16 cellular contexts compared by ENCODE assay signal in genomic region chr4:170875868-170876267, GRCh38.
DNase-seq lines count a peak whose midpoint lies in the region; ATAC-seq, FAIRE-seq and TF ChIP-seq lines count a peak whose summit lies in the region.
"Had no signal": no experiment of that assay in that cellular context is flagged by ENCODE, and none has a peak within 500 bp of the region (broad histone marks: within the 10 kb centered on the region; RNA-seq: fewer than 3 reads in every experiment).

No MANE protein-coding gene starts in this region.

- no peak overlapping the region for H2AFZ ChIP-seq in OCI-LY7 (ENCODE audit: low read length)
- H2AFZ ChIP-seq in H1 (ENCODE audit: low read length) = no peak overlapping the region

- H3K23me2 ChIP-seq in H1 (ENCODE audit: low read depth, low read length) = no peaks in the 10 kb centered on the region

- CTCF ChIA-PET in OCI-LY7 (lab: Charles Lee; ENCODE audit: unreplicated experiment) (no interaction called here), H1 (lab: Charles Lee; ENCODE audit: partially characterized antibody) (interaction anchor here (0.6 to 2.1 kb wide), 7 partner anchors 10 to 616 kb away, joined by 3 to 15 read pairs (median 4); no protein-coding TSS in a partner anchor)
- CTCF ChIA-PET in CD8-positive, alpha-beta memory T cell (lab: Charles Lee) = no interaction called here

- POLR2A ChIA-PET in OCI-LY7 (lab: Charles Lee) = interaction anchor here (0.5 to 0.7 kb wide), 4 partner anchors 13 to 972 kb away, joined by 3 to 4 read pairs (median 4); no protein-coding TSS in a partner anchor
- POLR2A ChIA-PET in H1 (lab: Charles Lee; ENCODE audit: partially characterized antibody) = no interaction called here
- POLR2A ChIA-PET in CD8-positive, alpha-beta memory T cell (lab: Charles Lee) = no interaction called here

- no peak overlapping the region for H3K4ac ChIP-seq in H1 (replicated peaks; ENCODE audit: insufficient read length, low read depth, low read length)

- no peak for TF ChIP-seq POLR2A in H1 (IDR thresholded peaks at IDR 0.05; ENCODE audit: control extremely low read depth in 1 of 2, low read depth in 2 of 2, low read length in 2 of 2)

- no peak overlapping the region for H4K91ac ChIP-seq in H1 (replicated peaks; ENCODE audit: insufficient read length, low read length)

- no peaks in the 10 kb centered on the region for H3K36me3 Mint-ChIP-seq in CD8-positive, alpha-beta memory T cell
- H3K36me3 Mint-ChIP-seq: activated naive CD8-positive, alpha-beta T cell; natural killer cell treated with Interleukin-12 subunit alpha and Interleukin-12 subunit beta and Interleukin-15 and Interleukin-18, amount 100 ng/mL, for 72 hours had no signal

- H4K5ac ChIP-seq in H1 (ENCODE audit: insufficient read length, low read depth, low read length) = no peak overlapping the region

- TF ChIP-seq CTCF in OCI-LY7 (conservative IDR thresholded peaks at IDR 0.05; ENCODE audit: low read length) (0 out of 2 replicates have a peak, but pooled peaks have one; percentile 11), H1 (IDR thresholded peaks at IDR 0.05; ENCODE audit: control extremely low read depth in 1 of 3, insufficient read depth in 1 of 3, low read depth in 1 of 3, low read length in 3 of 3) (peak in 1 of 3 experiments; percentile 9; a peak in 1 of 4 replicates)

- H2BK120ac ChIP-seq in H1 (replicated peaks; ENCODE audit: low read depth, low read length) = no peak overlapping the region

- H3K4me1 ChIP-seq in OCI-LY7 (ENCODE audit: insufficient read depth, low read length, poor library complexity, severe bottlenecking) = no peaks in the 10 kb centered on the region
- H3K4me1 ChIP-seq in H1 (replicated peaks in 1 of 4; ENCODE audit: control insufficient read depth in 3 of 4, insufficient read depth in 4 of 4, low read length in 3 of 4) = no peaks in the 10 kb centered on the region
- no peaks in the 10 kb centered on the region for H3K4me1 ChIP-seq in CD8-positive, alpha-beta memory T cell (ENCODE audit: insufficient read depth, low read length)
- H3K4me1 ChIP-seq: heart right ventricle had no signal

- H2AK5ac ChIP-seq in H1 (ENCODE audit: low read depth, low read length) = no peak overlapping the region

- peak; percentile 32 to 44; a peak in 3 of 4 replicates for TF ChIP-seq RAD21 in H1 (IDR thresholded peaks at IDR 0.05 in 1 of 2, conservative IDR thresholded peaks at IDR 0.05 in 1 of 2; ENCODE audit: low read depth in 2 of 2, low read length in 2 of 2)

- H2BK12ac ChIP-seq in H1 (ENCODE audit: low read depth, low read length) = no peak overlapping the region

- no peak overlapping the region for H3K56ac ChIP-seq in H1 (replicated peaks; ENCODE audit: insufficient read length, low read depth, low read length)

- ATAC-seq in GM18868 (IDR thresholded peaks at IDR 0.05; ENCODE audit: unreplicated experiment) = peak; percentile 78
- no peak for ATAC-seq in GM18519 (IDR thresholded peaks at IDR 0.05; ENCODE audit: low FRiP score, unreplicated experiment)
- ATAC-seq in GM21360 (IDR thresholded peaks at IDR 0.05; ENCODE audit: unreplicated experiment) = no peak
- no peak for ATAC-seq in GM21737 (IDR thresholded peaks at IDR 0.05; ENCODE audit: unreplicated experiment)
- ATAC-seq: heart right ventricle; natural killer cell treated with Interleukin-12 subunit alpha and Interleukin-12 subunit beta and Interleukin-15 and Interleukin-18, amount 100 ng/mL, for 72 hours; stimulated activated naive CD8-positive, alpha-beta T cell treated with anti-CD3 and anti-CD28 coated beads, Interleukin-15, amount 100 ng/mL, for 72 hours had no signal

- H3K27ac Mint-ChIP-seq in CD8-positive, alpha-beta memory T cell = no peak overlapping the region
- H3K27ac Mint-ChIP-seq: activated naive CD8-positive, alpha-beta T cell; natural killer cell treated with Interleukin-12 subunit alpha and Interleukin-12 subunit beta and Interleukin-15 and Interleukin-18, amount 100 ng/mL, for 72 hours; stimulated activated naive CD8-positive, alpha-beta T cell treated with anti-CD3 and anti-CD28 coated beads, Interleukin-15, amount 100 ng/mL, for 72 hours had no signal

- H2BK20ac ChIP-seq in H1 (ENCODE audit: low read length) = no peak overlapping the region

- in situ Hi-C loops in ACHN (cut with HindIII; ENCODE audit: low pct_ligation_motif_present, low pct_unique_long_range_greater_than_20kb, low sequenced_read_pairs) = no loop called here

- TF ChIP-seq EP300 in H1 (IDR thresholded peaks at IDR 0.05; ENCODE audit: borderline replicate concordance in 1 of 2, low read depth in 2 of 2, low read length in 2 of 2) = no peak

- H3K4me1 Mint-ChIP-seq in CD8-positive, alpha-beta memory T cell = no peaks in the 10 kb centered on the region
- H3K4me1 Mint-ChIP-seq: central memory CD8-positive, alpha-beta T cell; stimulated activated naive CD8-positive, alpha-beta T cell treated with anti-CD3 and anti-CD28 coated beads, Interleukin-15, amount 100 ng/mL, for 72 hours had no signal

- H3K18ac ChIP-seq in H1 (ENCODE audit: extremely low read depth, low read length) = no peak overlapping the region

- no peaks in the 10 kb centered on the region for H3K27me3 Mint-ChIP-seq in CD8-positive, alpha-beta memory T cell
- H3K27me3 Mint-ChIP-seq: activated naive CD8-positive, alpha-beta T cell; central memory CD8-positive, alpha-beta T cell; natural killer cell treated with Interleukin-12 subunit alpha and Interleukin-12 subunit beta and Interleukin-15 and Interleukin-18, amount 100 ng/mL, for 72 hours; stimulated activated naive CD8-positive, alpha-beta T cell treated with anti-CD3 and anti-CD28 coated beads, Interleukin-15, amount 100 ng/mL, for 72 hours had no signal

- no peak overlapping the region for H2BK15ac ChIP-seq in H1 (ENCODE audit: low read length)

- H4K8ac ChIP-seq in H1 (ENCODE audit: extremely low read depth, insufficient read depth, low read length) = no peak overlapping the region

- H3K36me3 ChIP-seq in OCI-LY7 (ENCODE audit: insufficient read depth, low read length) (no peaks in the 10 kb centered on the region), H1 (ENCODE audit: control insufficient read depth in 2 of 4, insufficient read depth in 4 of 4, low read length in 3 of 4) (no peaks in the 10 kb centered on the region)
- no peaks in the 10 kb centered on the region for H3K36me3 ChIP-seq in CD8-positive, alpha-beta memory T cell (ENCODE audit: insufficient read depth, low read length)
- H3K36me3 ChIP-seq: heart right ventricle had no signal

- peaks cover 1 to 25% (median 2%) of the 10 kb centered on the region in 5 donors for H3K9me3 Mint-ChIP-seq in CD8-positive, alpha-beta memory T cell

- H3K27me3 ChIP-seq in H1 (replicated peaks in 1 of 4; ENCODE audit: control insufficient read depth in 3 of 4, extremely low read depth in 1 of 4, insufficient read depth in 3 of 4, low read length in 3 of 4) = no peaks in the 10 kb centered on the region
- H3K27me3 ChIP-seq in CD8-positive, alpha-beta memory T cell (ENCODE audit: insufficient read depth, low read length, poor library complexity, severe bottlenecking) = no peaks in the 10 kb centered on the region
- H3K27me3 ChIP-seq: heart right ventricle had no signal

- H3K9ac ChIP-seq in H1 (replicated peaks in 1 of 4; ENCODE audit: extremely low read depth in 1 of 4, low read depth in 3 of 4, low read length in 3 of 4) = no peak overlapping the region

- H4K20me1 ChIP-seq in OCI-LY7 (ENCODE audit: insufficient read depth, low read length) (no peaks in the 10 kb centered on the region), H1 (replicated peaks in 1 of 2; ENCODE audit: control insufficient read depth in 1 of 2, insufficient read depth in 2 of 2, low read length in 2 of 2) (no peaks in the 10 kb centered on the region)

- WGBS in H1 (ENCODE audit: extremely low coverage in 1 of 2, insufficient coverage in 1 of 2, insufficient read length in 1 of 2, insufficient replicate concordance in 2 of 2, low coverage in 1 of 2, low lambda C conversion rate in 2 of 2, missing lambda C conversion rate in 1 of 2), 2 experiments = 84% methylated on average over 1 of the region's 1 CpG; no CpG with 5 or more reads in 1 of the 2 experiments

- no peak overlapping the region for H3K4me2 ChIP-seq in OCI-LY7 (ENCODE audit: low read length)
- H3K4me2 ChIP-seq in H1 (ENCODE audit: insufficient read depth in 1 of 2, low read depth in 2 of 2, low read length in 2 of 2) = no peak overlapping the region

- H3K27ac ChIP-seq in OCI-LY7 (ENCODE audit: low read depth, low read length, poor library complexity, severe bottlenecking) = no peak overlapping the region
- no peak overlapping the region for H3K27ac ChIP-seq in H1 (ENCODE audit: low read depth, low read length)
- no peak overlapping the region for H3K27ac ChIP-seq in CD8-positive, alpha-beta memory T cell (ENCODE audit: low read depth, low read length)
- H3K27ac ChIP-seq: heart right ventricle, RWPE1 had no signal

- H3K79me2 ChIP-seq in OCI-LY7 (ENCODE audit: insufficient read depth, low read depth, low read length) (no peaks in the 10 kb centered on the region), H1 (ENCODE audit: control insufficient read depth in 1 of 2, insufficient read depth in 2 of 2, low read length in 2 of 2) (no peaks in the 10 kb centered on the region)

- H3K79me1 ChIP-seq in H1 (ENCODE audit: low read depth, low read length) = no peaks in the 10 kb centered on the region

- no peaks in the 10 kb centered on the region for H3K9me3 ChIP-seq in OCI-LY7 (ENCODE audit: low read length)
- H3K9me3 ChIP-seq in H1 (ENCODE audit: insufficient read depth in 2 of 2, low read depth in 1 of 2, low read length in 1 of 2) = no peaks in the 10 kb centered on the region
- no peaks in the 10 kb centered on the region for H3K9me3 ChIP-seq in CD8-positive, alpha-beta memory T cell (ENCODE audit: low read length)
- H3K9me3 ChIP-seq: heart right ventricle had no signal

- no peak overlapping the region for H3K4me3 ChIP-seq in OCI-LY7 (ENCODE audit: low read depth, low read length, poor library complexity, severe bottlenecking)
- no peak overlapping the region for H3K4me3 ChIP-seq in H1 (ENCODE audit: extremely low read depth in 1 of 4, insufficient read depth in 2 of 4, low read depth in 3 of 4, low read length in 4 of 4)
- H3K4me3 ChIP-seq in CD8-positive, alpha-beta memory T cell (ENCODE audit: low read length) = no peak overlapping the region
- H3K4me3 ChIP-seq: heart right ventricle had no signal

- H3K23ac ChIP-seq in H1 (ENCODE audit: insufficient read length) = no peak overlapping the region

- no TSS peak for BruUV-seq in OCI-LY7 (replicated peaks; lab: Mats Ljungman, UMichigan)

- peak; percentile 4 for DNase-seq in ACHN
- DNase-seq in OCI-LY7 (ENCODE audit: low spot score) = no peak
- DNase-seq in H1 (ENCODE audit: low read depth in 1 of 2, low spot score in 2 of 2) = no peak
- DNase-seq in CD8-positive, alpha-beta memory T cell = no peak
- DNase-seq: heart right ventricle; NCI-H1105 treated with DMSO at 0.1 percent for 48 hours; stimulated activated naive CD8-positive, alpha-beta T cell treated with anti-CD3 and anti-CD28 coated beads, Interleukin-15, amount 100 ng/mL, for 72 hours had no signal

- H3K14ac ChIP-seq in H1 (ENCODE audit: insufficient read length) = no peak overlapping the region

- H2BK5ac ChIP-seq in H1 (ENCODE audit: low read depth, low read length) = no peak overlapping the region

- intact Hi-C loops in OCI-LY7 (cut with micrococcal nuclease; ENCODE audit: unreplicated experiment) = no loop called here

- no peak for FAIRE-seq in H1 (lab: Jason Lieb, UNC)
- FAIRE-seq: endothelial cell of umbilical vein had no signal

- no peak overlapping the region for H3K4me3 Mint-ChIP-seq in CD8-positive, alpha-beta memory T cell
- H3K4me3 Mint-ChIP-seq: activated naive CD8-positive, alpha-beta T cell; central memory CD8-positive, alpha-beta T cell; natural killer cell treated with Interleukin-12 subunit alpha and Interleukin-12 subunit beta and Interleukin-15 and Interleukin-18, amount 100 ng/mL, for 72 hours; stimulated activated naive CD8-positive, alpha-beta T cell treated with anti-CD3 and anti-CD28 coated beads, Interleukin-15, amount 100 ng/mL, for 72 hours had no signal

- no peaks in the 10 kb centered on the region for H3K9me2 ChIP-seq in OCI-LY7 (ENCODE audit: insufficient read depth, low read length)
